ENCODE assay signal across 8 cellular contexts in the genomic region with DNA sequence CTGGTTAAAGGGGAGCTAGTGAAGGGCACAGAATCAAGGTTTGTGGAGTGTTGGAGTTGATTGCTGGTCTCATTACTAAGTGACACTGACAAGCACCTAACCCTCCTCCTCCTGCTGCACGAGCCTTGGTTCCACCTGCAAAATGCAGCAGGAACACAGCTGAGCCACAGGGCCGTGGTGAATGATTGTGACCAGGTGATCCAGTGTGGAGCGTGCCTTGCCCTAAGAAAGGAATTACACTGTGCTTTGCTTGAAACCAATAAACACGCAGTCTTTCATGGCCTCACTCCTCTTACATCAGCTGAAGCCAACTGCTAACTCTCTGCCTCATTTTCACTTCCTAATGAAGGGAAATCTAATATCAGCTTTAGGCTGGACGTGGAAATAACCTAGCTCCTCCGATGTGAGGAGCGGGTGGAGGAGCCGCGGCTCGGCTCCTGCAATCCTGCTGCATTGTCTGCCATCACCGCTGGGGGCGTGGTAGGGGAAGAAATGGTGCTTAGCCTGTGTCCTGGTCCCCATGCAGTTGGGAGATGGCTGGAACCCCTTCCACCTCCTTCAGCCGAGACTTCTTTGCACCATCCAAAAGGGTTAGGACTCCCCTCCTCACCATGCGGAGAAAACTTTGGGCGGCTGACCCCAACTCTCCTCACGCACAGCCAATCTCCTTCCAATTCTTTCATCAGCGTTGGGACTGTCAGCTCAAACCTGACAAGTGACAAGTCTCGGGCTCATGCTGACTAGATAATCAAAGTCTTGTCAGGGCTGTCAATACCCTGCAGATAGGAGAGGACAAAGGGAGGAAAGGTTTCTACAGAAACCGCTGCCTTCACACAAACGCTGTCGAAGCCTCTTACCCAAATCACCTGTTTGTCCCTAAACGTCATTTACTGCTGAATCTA.
A peak's percentile ranks its signal among the peaks of the same experiment; 100 is the strongest.
DNase-seq lines count a peak whose midpoint lies in the region; TF ChIP-seq lines count a peak whose summit lies in the region.

No MANE protein-coding gene starts in this region.

- H3K23ac ChIP-seq in mesenchymal stem cell (ENCODE audit: low read length in 2 of 2): no peak overlapping the region

- CTCF ChIA-PET in Calu3 (lab: Charles Lee): no interaction called here

- WGBS in mesenchymal stem cell: 43% methylated on average over 19 of the region's 22 CpGs

- H3K9me3 Mint-ChIP-seq in Calu3 (ENCODE audit: low read depth, unreplicated experiment): peaks cover 3% of the 10 kb centered on the region

- H3K4me2 ChIP-seq in mesenchymal stem cell (ENCODE audit: low read length, poor library complexity, severe bottlenecking): no peak overlapping the region

- no peaks in the 10 kb centered on the region for H3K4me1 Mint-ChIP-seq in Calu3 (ENCODE audit: low read depth, unreplicated experiment)

- H3K18ac ChIP-seq in mesenchymal stem cell (ENCODE audit: low read depth in 1 of 2, low read length in 2 of 2): no peak overlapping the region

- DNase-seq in SIG-M5 treated with dmso at 0.1 percent for 504 hours (lab: John Stamatoyannopoulos, UW; ENCODE audit: unreplicated experiment) (peak; percentile 4), SIG-M5 (lab: John Stamatoyannopoulos, UW) (no peak), RPMI7951 (ENCODE audit: low read depth) (peak; percentile 6), colonic mucosa (peak; percentile 38), mesenchymal stem cell (peak; percentile 5), ureter (ENCODE audit: low spot score) (peak; percentile 48), Calu3 (no peak), OCI-M2 (lab: John Stamatoyannopoulos, UW; ENCODE audit: unreplicated experiment) (no peak)

- intact Hi-C loops in colonic mucosa (cut with DNase I): no loop called here
- intact Hi-C loops in Calu3 (cut with micrococcal nuclease; ENCODE audit: unreplicated experiment): no loop called here

- no peak overlapping the region for H3K4me3 ChIP-seq in colonic mucosa
- H3K4me3 ChIP-seq in mesenchymal stem cell (ENCODE audit: insufficient read depth in 1 of 2, low read depth in 1 of 2, low read length in 2 of 2): no peak overlapping the region

- H3K27me3 Mint-ChIP-seq in Calu3 (ENCODE audit: unreplicated experiment): no peaks in the 10 kb centered on the region

- no peak overlapping the region for H2AFZ ChIP-seq in mesenchymal stem cell (ENCODE audit: low read depth, low read length)

- H2AK5ac ChIP-seq in mesenchymal stem cell (ENCODE audit: low read length, severe bottlenecking): no peak overlapping the region

- H3K36me3 ChIP-seq in colonic mucosa: no peaks in the 10 kb centered on the region
- no peaks in the 10 kb centered on the region for H3K36me3 ChIP-seq in mesenchymal stem cell (ENCODE audit: control insufficient read depth in 1 of 2, insufficient read depth in 2 of 2, low read depth in 1 of 2, low read length in 2 of 2)

- no peak overlapping the region for H2BK12ac ChIP-seq in mesenchymal stem cell (ENCODE audit: low read length in 2 of 2)

- no peaks in the 10 kb centered on the region for H3K79me1 ChIP-seq in mesenchymal stem cell (replicated peaks; ENCODE audit: low read length, poor library complexity, severe bottlenecking)

- no peak overlapping the region for H3K27ac Mint-ChIP-seq in Calu3 (ENCODE audit: unreplicated experiment)

- H3K4me3 Mint-ChIP-seq in Calu3 (ENCODE audit: low read depth, unreplicated experiment): no peak overlapping the region

- H3K4ac ChIP-seq in mesenchymal stem cell (ENCODE audit: low read depth in 1 of 2, low read length in 2 of 2): no peak overlapping the region

- H2BK5ac ChIP-seq in mesenchymal stem cell (ENCODE audit: low read depth, low read length, poor library complexity, severe bottlenecking): no peak overlapping the region

- no TSS peak for BruUV-seq in Calu3 (replicated peaks; lab: Mats Ljungman, UMichigan)

- H3K27ac ChIP-seq in colonic mucosa (no peak overlapping the region), mesenchymal stem cell (ENCODE audit: low read length, poor library complexity, severe bottlenecking) (no peak overlapping the region)

- H3K9ac ChIP-seq in colonic mucosa (ENCODE audit: low read depth in 2 of 2, low read length in 2 of 2) (no peak overlapping the region), mesenchymal stem cell (ENCODE audit: low read length) (no peak overlapping the region)

- no peak overlapping the region for H4K91ac ChIP-seq in mesenchymal stem cell (ENCODE audit: low read length)

- H3K4me1 ChIP-seq in colonic mucosa (no peaks in the 10 kb centered on the region), mesenchymal stem cell (ENCODE audit: control insufficient read depth, insufficient read depth, low read depth, low read length) (no peaks in the 10 kb centered on the region)

- H4K8ac ChIP-seq in mesenchymal stem cell (ENCODE audit: low read length): no peak overlapping the region

- H3K14ac ChIP-seq in mesenchymal stem cell (ENCODE audit: low read length in 2 of 2): no peak overlapping the region

- peak; percentile 65 for TF ChIP-seq CTCF in colonic mucosa (IDR thresholded peaks at IDR 0.05)
- TF ChIP-seq CTCF in Calu3 (IDR thresholded peaks at IDR 0.05; ENCODE audit: unreplicated experiment): no peak

- H3K36me3 Mint-ChIP-seq in Calu3 (ENCODE audit: insufficient read depth, unreplicated experiment): no peaks in the 10 kb centered on the region

- no peaks in the 10 kb centered on the region for H3K27me3 ChIP-seq in colonic mucosa
- peaks cover 0 to 20% of the 10 kb centered on the region in 2 experiments for H3K27me3 ChIP-seq in mesenchymal stem cell (ENCODE audit: control insufficient read depth in 1 of 2, insufficient read depth in 1 of 2, low read length in 2 of 2)

- no peak overlapping the region for H2BK120ac ChIP-seq in mesenchymal stem cell (ENCODE audit: low read depth, low read length)

- H2BK15ac ChIP-seq in mesenchymal stem cell (ENCODE audit: low read depth, poor library complexity, severe bottlenecking): no peak overlapping the region

- no peaks in the 10 kb centered on the region for H3K9me3 ChIP-seq in colonic mucosa
- no peaks in the 10 kb centered on the region for H3K9me3 ChIP-seq in mesenchymal stem cell (ENCODE audit: control insufficient read depth, low read length)

Comparison
In these comparisons a context has a peak if more than half of its experiments do, and no peak if none do; other contexts are left out.
1. DNase-seq: peak in SIG-M5 treated with dmso at 0.1 percent for 504 hours (single experiment), RPMI7951 (single experiment), colonic mucosa (single experiment), mesenchymal stem cell (single experiment) and ureter (single experiment); none in SIG-M5 (single experiment), Calu3 (single experiment) and OCI-M2 (single experiment).